12 cellular contexts compared by ENCODE assay signal in the genomic region with DNA sequence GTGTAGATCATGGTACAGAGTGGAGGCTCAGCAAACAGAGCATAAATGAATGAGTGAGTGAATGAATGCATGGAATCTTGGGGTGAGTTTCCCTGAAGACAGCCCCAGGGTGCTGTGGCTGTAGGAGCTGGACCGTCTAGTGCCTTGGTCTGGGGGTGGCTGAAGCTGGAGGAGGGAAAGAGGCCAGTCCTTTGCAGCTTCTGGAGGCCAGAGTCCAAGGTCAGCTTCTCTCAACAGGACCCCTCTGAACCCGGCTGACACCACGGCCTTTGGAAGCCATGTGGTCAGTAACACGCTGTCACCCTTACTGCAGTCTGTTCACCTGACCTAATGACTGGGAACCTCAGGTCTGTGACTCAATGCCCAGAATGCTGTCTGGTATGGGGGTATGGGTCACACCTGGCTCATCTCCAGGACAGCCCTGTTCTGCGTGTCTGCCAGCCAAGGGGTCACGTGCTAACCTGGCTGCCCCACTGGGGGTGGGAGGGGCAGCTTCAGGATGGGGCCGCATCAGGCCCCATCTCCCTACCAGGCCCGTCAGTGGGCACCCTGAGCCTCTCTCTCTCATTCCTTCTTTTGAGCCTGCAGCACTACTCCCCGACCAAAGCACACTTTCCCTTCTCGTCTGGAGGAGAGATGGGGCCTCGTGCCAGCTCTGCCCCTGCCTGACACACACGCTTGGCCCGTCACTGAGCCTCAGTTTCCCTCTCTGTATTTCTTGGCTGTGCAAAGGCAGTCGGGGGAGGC. TPM values are rescaled to one million over a fixed set of nuclear protein-coding genes. Genes with fewer than 3 reads are reported as not detected.
DNase-seq lines count a peak whose midpoint lies in the region; ATAC-seq and TF ChIP-seq lines count a peak whose summit lies in the region.
"Had no signal": no experiment of that assay in that cellular context is flagged by ENCODE, and none has a peak within 500 bp of the region (broad histone marks: within the 10 kb centered on the region; RNA-seq: fewer than 3 reads in every experiment).

No MANE protein-coding gene starts in this region.

- peak overlapping the region; percentile 55 to 99 (median 95); a peak in 17 of 22 replicates for H3K4me2 ChIP-seq in BLaER1 treated with 17β-estradiol and CSF1 and Interleukin-3, amounts not matched to agents 10 nM and 100 nM

- TF ChIP-seq POLR2A in body of pancreas (IDR thresholded peaks at IDR 0.05) = no peak

- H3K9ac ChIP-seq in BLaER1 treated with 17β-estradiol and CSF1 and Interleukin-3, amounts not matched to agents 10 nM and 100 nM = no peak overlapping the region

- 17 to 30% methylated on average over 7 to 13 of the region's 14 CpGs for WGBS in body of pancreas, 2 donors

- H3K36me3 ChIP-seq in BLaER1 treated with 17β-estradiol and CSF1 and Interleukin-3, amounts not matched to agents 10 nM and 100 nM = no peaks in the 10 kb centered on the region
- no peaks in the 10 kb centered on the region for H3K36me3 ChIP-seq in body of pancreas (replicated peaks in 1 of 2; ENCODE audit: insufficient read depth in 1 of 2, low read depth in 2 of 2)
- H3K36me3 ChIP-seq: spleen had no signal

- intact Hi-C loops in body of pancreas (cut with DNase I) = no loop called here

- peaks cover 0 to 13% (median 0%) of the 10 kb centered on the region in 11 experiments; a peak in 5 of 22 replicates for H3K27me3 ChIP-seq in BLaER1 treated with 17β-estradiol and CSF1 and Interleukin-3, amounts not matched to agents 10 nM and 100 nM
- no peaks in the 10 kb centered on the region for H3K27me3 ChIP-seq in body of pancreas
- H3K27me3 ChIP-seq: spleen had no signal

- no peak for TF ChIP-seq CTCF in body of pancreas (IDR thresholded peaks at IDR 0.05)

- no peak overlapping the region for H3K4me3 ChIP-seq in BLaER1 treated with 17β-estradiol and CSF1 and Interleukin-3, amounts not matched to agents 10 nM and 100 nM
- H3K4me3 ChIP-seq in body of pancreas = no peak overlapping the region
- H3K4me3 ChIP-seq: SK-N-MC, spleen had no signal

- H3K4me1 ChIP-seq in BLaER1 treated with 17β-estradiol and CSF1 and Interleukin-3, amounts not matched to agents 10 nM and 100 nM = peaks cover 78 to 99% (median 85%) of the 10 kb centered on the region in 10 experiments
- H3K4me1 ChIP-seq in body of pancreas = peaks cover 72% of the 10 kb centered on the region

- DNase-seq in HT1080 (ENCODE audit: low read depth) (peak; percentile 24), body of pancreas (peak; percentile 72 to 88 (median 81)), mesenteric fat pad (ENCODE audit: low spot score) (peak; percentile 76), NCI-H1436 treated with DMSO at 0.1 percent for 48 hours (lab: John Stamatoyannopoulos, UW) (no peak)
- DNase-seq: activated CD4-positive, alpha-beta memory T cell treated with anti-CD3 and anti-CD28 coated beads, Interleukin-2, amount 10 ng/mL, durations not matched to agents 7 days and 5 days; NCI-H2171 had no signal

- H3K27ac ChIP-seq in BLaER1 treated with 17β-estradiol and CSF1 and Interleukin-3, amounts not matched to agents 10 nM and 100 nM = no peak overlapping the region
- peak overlapping the region; percentile 91 to 99 (median 94) for H3K27ac ChIP-seq in body of pancreas
- H3K27ac ChIP-seq: SK-N-MC had no signal

- no peaks in the 10 kb centered on the region for H3K9me3 ChIP-seq in BLaER1 treated with 17β-estradiol and CSF1 and Interleukin-3, amounts not matched to agents 10 nM and 100 nM (replicated peaks in 1 of 11)
- H3K9me3 ChIP-seq in body of pancreas = no peaks in the 10 kb centered on the region
- H3K9me3 ChIP-seq: spleen had no signal

- ATAC-seq in body of pancreas (peak; percentile 10), HG03520 (IDR thresholded peaks at IDR 0.05; ENCODE audit: unreplicated experiment) (no peak), GM19397 (IDR thresholded peaks at IDR 0.05; ENCODE audit: unreplicated experiment) (no peak), HG02852 (IDR thresholded peaks at IDR 0.05; ENCODE audit: unreplicated experiment) (no peak)

- H4K20me1 ChIP-seq in BLaER1 treated with 17β-estradiol and CSF1 and Interleukin-3, amounts not matched to agents 10 nM and 100 nM = peaks cover 0 to 42% (median 16%) of the 10 kb centered on the region in 11 experiments; a peak in 17 of 22 replicates

RNA-seq across cellular contexts. Expression of a gene that starts 24.1 kb away (rescaled TPM):
- 10.0 and 17.4 TPM in 2 replicates for total RNA-seq in HT1080 (2014; rRNA removed; shearing (Covaris generic))
- 5.5 and 5.6 TPM in 2 replicates for polyA plus RNA-seq in HT1080 (2015; cell fraction: cytosol; rRNA removed)
- 19.6 and 24.2 TPM in 2 replicates for polyA plus RNA-seq in HT1080 (2015; cell fraction: nucleus; rRNA removed)
- total RNA-seq in body of pancreas (10 to 100 TPM; 72.1 to 92.6 TPM), mesenteric fat pad (33.4 TPM)

Comparison
In these comparisons a context has a peak if more than half of its experiments do, and no peak if none do; other contexts are left out.
1. H3K27ac ChIP-seq: peak in body of pancreas (4 of 4); none in BLaER1 treated with 17β-estradiol and CSF1 and Interleukin-3, amounts not matched to agents 10 nM and 100 nM (0 of 11).